Comparison of ENCODE assay signal across 8 cellular contexts in the genomic region with DNA sequence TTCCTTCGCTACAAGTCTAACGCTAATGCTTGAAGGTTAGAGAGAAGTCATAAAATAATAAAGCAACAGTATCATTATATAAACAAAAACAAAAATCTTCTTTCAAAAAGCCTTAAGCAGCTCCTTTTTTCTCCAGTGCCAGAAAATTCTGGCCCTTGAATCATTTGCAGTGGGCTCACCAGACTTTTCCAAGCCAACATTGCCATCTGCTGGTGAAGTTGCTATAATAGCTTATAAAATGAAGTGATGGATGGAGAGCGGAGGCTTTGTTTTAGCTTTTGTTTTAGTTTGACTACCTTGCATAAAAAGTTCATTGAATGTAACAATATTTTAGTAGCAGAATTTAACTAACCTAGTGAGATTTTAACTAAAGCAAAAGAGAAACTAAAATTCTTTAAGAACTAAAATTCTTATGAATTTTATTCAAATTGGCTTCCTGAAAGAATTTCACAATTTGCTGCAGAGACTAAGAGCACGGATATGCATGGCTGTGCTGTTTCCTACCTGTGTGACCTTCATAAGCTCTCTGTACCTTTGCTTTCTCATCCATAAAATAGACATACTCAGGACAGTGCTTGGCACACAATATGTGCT. TPM values are rescaled to one million over a fixed set of nuclear protein-coding genes. Genes with fewer than 3 reads are reported as not detected.
DNase-seq lines count a peak whose midpoint lies in the region; ATAC-seq, FAIRE-seq and TF ChIP-seq lines count a peak whose summit lies in the region.

No MANE protein-coding gene starts in this region.

- peaks cover 12% of the 10 kb centered on the region for H3K4me1 Mint-ChIP-seq in osteocyte (ENCODE audit: unreplicated experiment)

- H3K27me3 ChIP-seq in foreskin keratinocyte, result peaks cover 14% of the 10 kb centered on the region
- no peaks in the 10 kb centered on the region for H3K27me3 ChIP-seq in vagina

- ATAC-seq in foreskin keratinocyte (peak; percentile 48), HG03520 (IDR thresholded peaks at IDR 0.05; ENCODE audit: unreplicated experiment) (no peak)

- no peak overlapping the region for H3K27ac ChIP-seq in foreskin keratinocyte
- no peak overlapping the region for H3K27ac ChIP-seq in vagina

- peak; percentile 84 for FAIRE-seq in RCC 7860 (lab: Jason Lieb, UNC)

- intact Hi-C loops in vagina (cut with DNase I), result loop anchor here (5.0 kb wide), 1 partner anchor 175 kb away; no protein-coding TSS in a partner anchor

- H3K4me3 Mint-ChIP-seq in osteocyte (ENCODE audit: unreplicated experiment), result no peak overlapping the region

- no peak overlapping the region for H3K4me3 ChIP-seq in vagina

- TF ChIP-seq RAD21 in Ishikawa (IDR thresholded peaks at IDR 0.05; ENCODE audit: low read depth), result peak; percentile 97

- H3K4me1 ChIP-seq in foreskin keratinocyte (no peaks in the 10 kb centered on the region), vagina (no peaks in the 10 kb centered on the region)

- DNase-seq in GM10266 (ENCODE audit: extremely low spot score) (peak; percentile 46), RCC 7860 (ENCODE audit: low spot score) (peak; percentile 36), foreskin keratinocyte (peak in 1 of 2 donors; percentile 44), osteocyte (ENCODE audit: extremely low spot score, unreplicated experiment) (no peak), vagina (ENCODE audit: extremely low spot score in 2 of 2) (no peak)
- DNase-seq in activated T-helper 1 cell treated with anti-CD3 and anti-CD28 coated beads, Interleukin-2, amount 50 U/mL, for 16 hours (ENCODE audit: low read depth in 1 of 2, low spot score in 1 of 2), result peak; percentile 10 to 23

- TF ChIP-seq CTCF in GM10266 (IDR thresholded peaks at IDR 0.05; ENCODE audit: control insufficient read depth, insufficient read depth, low read depth, missing control alignments) (peak; percentile 65), foreskin keratinocyte (conservative IDR thresholded peaks at IDR 0.05) (peak; percentile 83), osteocyte (IDR thresholded peaks at IDR 0.05) (peak; percentile 81), vagina (IDR thresholded peaks at IDR 0.05) (peak; percentile 36 to 75 (median 74))

- H3K27ac Mint-ChIP-seq in osteocyte (ENCODE audit: unreplicated experiment), result no peak overlapping the region

- H3K9me3 Mint-ChIP-seq in osteocyte (ENCODE audit: unreplicated experiment), result no peaks in the 10 kb centered on the region

- H3K36me3 Mint-ChIP-seq in osteocyte (ENCODE audit: unreplicated experiment), result no peaks in the 10 kb centered on the region

- peaks cover 8% of the 10 kb centered on the region for H3K27me3 Mint-ChIP-seq in osteocyte (ENCODE audit: unreplicated experiment)

- no peaks in the 10 kb centered on the region for H3K36me3 ChIP-seq in vagina

- H3K9me3 ChIP-seq in vagina, result no peaks in the 10 kb centered on the region

- no peak for TF ChIP-seq EP300 in Ishikawa (IDR thresholded peaks at IDR 0.05; ENCODE audit: borderline replicate concordance)

- TF ChIP-seq POLR2A in vagina (IDR thresholded peaks at IDR 0.05), result no peak

TF ChIP-seq in Ishikawa, 13 proteins besides CTCF, POLR2A, EP300 and RAD21:
- TF ChIP-seq, protein P1, sequence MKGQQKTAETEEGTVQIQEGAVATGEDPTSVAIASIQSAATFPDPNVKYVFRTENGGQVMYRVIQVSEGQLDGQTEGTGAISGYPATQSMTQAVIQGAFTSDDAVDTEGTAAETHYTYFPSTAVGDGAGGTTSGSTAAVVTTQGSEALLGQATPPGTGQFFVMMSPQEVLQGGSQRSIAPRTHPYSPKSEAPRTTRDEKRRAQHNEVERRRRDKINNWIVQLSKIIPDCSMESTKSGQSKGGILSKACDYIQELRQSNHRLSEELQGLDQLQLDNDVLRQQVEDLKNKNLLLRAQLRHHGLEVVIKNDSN (IDR thresholded peaks at IDR 0.05), result no peak

RNA-seq across cellular contexts. Expression of a gene that starts 44.8 kb away (rescaled TPM):
- 0.74 and 1.0 TPM in 2 replicates for total RNA-seq in foreskin keratinocyte
- polyA plus RNA-seq in foreskin keratinocyte, result 0.25 and 0.27 TPM in 2 replicates
- 10.4 and 10.7 TPM in 2 replicates for total RNA-seq in osteocyte
- 2.5 TPM for total RNA-seq in vagina

Comparison
In these comparisons a context has a peak if more than half of its experiments do, and no peak if none do; other contexts are left out.
1. DNase-seq: peak in GM10266 (single experiment), RCC 7860 (single experiment) and activated T-helper 1 cell treated with anti-CD3 and anti-CD28 coated beads, Interleukin-2, amount 50 U/mL, for 16 hours (2 of 2); none in osteocyte (single experiment) and vagina (0 of 2).
2. Peak in every context shown above with its lines, with median percentiles within 50 percentile points of each other: CTCF ChIP-seq.